In the genomic region with DNA sequence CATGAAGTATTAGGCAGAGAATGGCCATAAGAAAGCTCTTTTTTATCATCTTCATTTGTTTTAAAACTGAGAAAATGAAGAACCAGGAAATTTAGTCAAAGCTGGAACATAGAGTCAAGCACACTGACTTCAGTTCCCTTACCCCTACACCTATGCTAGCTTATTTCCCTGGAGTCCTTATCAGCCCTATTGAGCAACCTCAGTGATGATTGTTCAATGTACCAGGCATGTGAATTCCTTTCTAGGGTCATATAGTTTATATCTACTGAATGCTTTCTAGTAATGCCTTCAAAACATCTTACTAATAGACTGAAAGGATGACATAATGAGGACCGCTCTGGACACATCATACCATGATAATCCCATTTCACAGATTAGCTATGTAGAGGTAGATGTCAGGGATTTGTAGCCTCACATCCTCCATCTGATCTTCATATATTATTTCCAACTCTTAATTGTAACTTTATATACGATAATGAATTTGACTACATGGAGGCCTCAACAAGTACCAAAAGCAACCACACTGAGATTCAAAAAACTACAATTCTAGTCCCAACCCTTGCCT, we compare ENCODE assay signal across 14 cellular contexts.
DNase-seq lines count a peak whose midpoint lies in the region; ATAC-seq, FAIRE-seq and TF ChIP-seq lines count a peak whose summit lies in the region.
"Had no signal": no experiment of that assay in that cellular context is flagged by ENCODE, and none has a peak within 500 bp of the region (broad histone marks: within the 10 kb centered on the region; RNA-seq: fewer than 3 reads in every experiment).

No MANE protein-coding gene starts in this region.

- TF ChIP-seq CTCF in Peyer's patch (IDR thresholded peaks at IDR 0.05) (no peak), K562 (IDR thresholded peaks at IDR 0.05 in 2 of 3, conservative IDR thresholded peaks at IDR 0.05 in 1 of 3; ENCODE audit: insufficient read depth in 2 of 3, low read depth in 1 of 3, low read length in 3 of 3) (no peak)

- TF ChIP-seq POLR2A in Peyer's patch (IDR thresholded peaks at IDR 0.05) (peak in 1 of 2 donors; percentile 21), K562 (conservative IDR thresholded peaks at IDR 0.05) (no peak)

- no peaks in the 10 kb centered on the region for H3K79me2 ChIP-seq in K562 (ENCODE audit: control insufficient read depth, insufficient read depth, low read length)

- no peak overlapping the region for H2AFZ ChIP-seq in K562 (ENCODE audit: low read depth, low read length)
- H2AFZ ChIP-seq: GM23248 had no signal

- in situ Hi-C loops in K562 (cut with MboI): no loop called here

- no peak for FAIRE-seq in K562 (lab: Jason Lieb, UNC)
- FAIRE-seq: A549, H54 had no signal

- no peaks in the 10 kb centered on the region for H3K27me3 ChIP-seq in Peyer's patch
- H3K27me3 ChIP-seq in K562 (ENCODE audit: control insufficient read depth in 2 of 2, insufficient read depth in 2 of 2, low read length in 2 of 2): no peaks in the 10 kb centered on the region
- no peaks in the 10 kb centered on the region for H3K27me3 ChIP-seq in aorta (ENCODE audit: control insufficient read depth in 1 of 2, insufficient read depth in 2 of 2, low read length in 1 of 2)

- POLR2A ChIA-PET in K562 (lab: Yijun Ruan, JAX): interaction anchor here (1.2 to 1.5 kb wide), 3 partner anchors 15 to 180 kb away, joined by 3 to 4 read pairs (median 4); no protein-coding TSS in a partner anchor

- H3K4me1 ChIP-seq in Peyer's patch (peaks cover 0 to 11% (median 2%) of the 10 kb centered on the region in 4 donors), K562 (replicated peaks in 1 of 2; ENCODE audit: control insufficient read depth in 2 of 2, insufficient read depth in 2 of 2, low read length in 2 of 2) (peaks cover 0 to 6% of the 10 kb centered on the region in 2 experiments; a peak in 3 of 5 replicates), aorta (ENCODE audit: control insufficient read depth in 1 of 2, insufficient read depth in 2 of 2, low read length in 2 of 2) (no peaks in the 10 kb centered on the region)

- 60% methylated on average over 2 of the region's 2 CpGs for WGBS in K562 (ENCODE audit: insufficient coverage, low coverage, missing lambda C conversion rate)
- 99% methylated on average over 2 of the region's 2 CpGs for WGBS in aorta, 2 donors

- no peak overlapping the region for H3K9ac ChIP-seq in K562 (ENCODE audit: insufficient read depth in 1 of 2, low read depth in 2 of 2, low read length in 2 of 2)
- H3K9ac ChIP-seq: GM23248 had no signal

- H3K4me2 ChIP-seq in K562 (ENCODE audit: insufficient read depth, low read length): no peak overlapping the region
- H3K4me2 ChIP-seq: A549 had no signal

- no TSS peak for BruUV-seq in K562 (replicated peaks; lab: Mats Ljungman, UMichigan)

- intact Hi-C loops in K562 (cut with micrococcal nuclease) (loop anchor here (5.0 to 10.0 kb wide), 3 partner anchors 63 to 233 kb away; no protein-coding TSS in a partner anchor), aorta (cut with DNase I) (loop anchor here in 1 of 2 donors (10.0 kb wide), 1 partner anchor 476 kb away; the partner anchor contains the start of gene MAF)

- no peaks in the 10 kb centered on the region for H4K20me1 ChIP-seq in K562 (replicated peaks; ENCODE audit: control insufficient read depth, insufficient read depth, low read length)

- ATAC-seq in K562 (no peak), aorta (ENCODE audit: low FRiP score) (no peak)
- no peak for ATAC-seq in activated CD8-positive, alpha-beta memory T cell treated with anti-CD3 and anti-CD28 coated beads, Interleukin-2, amount 10 ng/mL, durations not matched to agents 7 days and 5 days
- ATAC-seq: A549, HCT116 had no signal

- no peaks in the 10 kb centered on the region for H3K9me3 ChIP-seq in Peyer's patch
- no peaks in the 10 kb centered on the region for H3K9me3 ChIP-seq in K562 (replicated peaks; ENCODE audit: control insufficient read depth, insufficient read depth, low read depth, low read length)
- H3K9me3 ChIP-seq in aorta (ENCODE audit: control insufficient read depth, low read length): no peaks in the 10 kb centered on the region
- H3K9me3 ChIP-seq: A549 had no signal

- H3K4me3 Mint-ChIP-seq in activated CD8-positive, alpha-beta memory T cell treated with anti-CD3 and anti-CD28 coated beads, Interleukin-2, amount 10 ng/mL, durations not matched to agents 7 days and 5 days: no peak overlapping the region
- H3K4me3 Mint-ChIP-seq: CD14-positive monocyte had no signal

- no peak for TF ChIP-seq RAD21 in K562 (CRISPR knock-in tag; conservative IDR thresholded peaks at IDR 0.05 in 1 of 2, IDR thresholded peaks at IDR 0.05 in 1 of 2)

- peaks cover 8% of the 10 kb centered on the region for H3K27me3 Mint-ChIP-seq in activated CD8-positive, alpha-beta memory T cell treated with anti-CD3 and anti-CD28 coated beads, Interleukin-2, amount 10 ng/mL, durations not matched to agents 7 days and 5 days

- no peak for TF ChIP-seq EP300 in K562 (IDR thresholded peaks at IDR 0.05; ENCODE audit: low read length)

- H3K36me3 ChIP-seq in Peyer's patch (no peaks in the 10 kb centered on the region), K562 (ENCODE audit: control insufficient read depth, insufficient read depth, low read length) (no peaks in the 10 kb centered on the region), aorta (ENCODE audit: control insufficient read depth in 1 of 2, insufficient read depth in 2 of 2, low read length in 1 of 2) (no peaks in the 10 kb centered on the region)

- CTCF ChIA-PET in K562 (lab: Yijun Ruan, JAX; ENCODE audit: low intra/inter-chr PET ratio): no interaction called here
- CTCF ChIA-PET in activated CD8-positive, alpha-beta memory T cell treated with anti-CD3 and anti-CD28 coated beads, Interleukin-2, amount 10 ng/mL, durations not matched to agents 7 days and 5 days (lab: Charles Lee): no interaction called here

- H3K9me1 ChIP-seq in K562 (ENCODE audit: control insufficient read depth, insufficient read depth, low read length): no peaks in the 10 kb centered on the region

- H3K27ac ChIP-seq in Peyer's patch: peak overlapping the region in 3 of 4 donors; percentile 42 to 74 (median 69)
- H3K27ac ChIP-seq in K562 (ENCODE audit: extremely low read depth, low read depth, low read length): no peak overlapping the region
- no peak overlapping the region for H3K27ac ChIP-seq in aorta (ENCODE audit: low read depth in 1 of 2, low read length in 2 of 2)
- H3K27ac ChIP-seq: A549, GM23248 had no signal

- DNase-seq in Peyer's patch: peak in 1 of 3 donors; percentile 56
- DNase-seq in K562 (ENCODE audit: extremely low read depth in 1 of 4, low spot score in 3 of 4): no peak
- peak; percentile 27 for DNase-seq in iris pigment epithelial cell (ENCODE audit: low read depth)
- peak; percentile 32 for DNase-seq in renal cortical epithelial cell (ENCODE audit: low read depth)
- no peak for DNase-seq in D341Med (ENCODE audit: low spot score)
- no peak for DNase-seq in activated CD8-positive, alpha-beta memory T cell treated with anti-CD3 and anti-CD28 coated beads, Interleukin-2, amount 10 ng/mL, durations not matched to agents 7 days and 5 days
- DNase-seq in CD1c-positive myeloid dendritic cell (ENCODE audit: extremely low spot score): no peak
- no peak for DNase-seq in aorta
- DNase-seq: DMS 273 treated with DMSO at 0.1 percent for 48 hours, GM23248 had no signal

- H3K27ac Mint-ChIP-seq in activated CD8-positive, alpha-beta memory T cell treated with anti-CD3 and anti-CD28 coated beads, Interleukin-2, amount 10 ng/mL, durations not matched to agents 7 days and 5 days: no peak overlapping the region
- H3K27ac Mint-ChIP-seq: CD14-positive monocyte had no signal

- H3K9me3 Mint-ChIP-seq in activated CD8-positive, alpha-beta memory T cell treated with anti-CD3 and anti-CD28 coated beads, Interleukin-2, amount 10 ng/mL, durations not matched to agents 7 days and 5 days (ENCODE audit: low read depth): no peaks in the 10 kb centered on the region
- H3K9me3 Mint-ChIP-seq: CD14-positive monocyte had no signal

- H3K4me1 Mint-ChIP-seq in activated CD8-positive, alpha-beta memory T cell treated with anti-CD3 and anti-CD28 coated beads, Interleukin-2, amount 10 ng/mL, durations not matched to agents 7 days and 5 days: no peaks in the 10 kb centered on the region
- H3K4me1 Mint-ChIP-seq: CD14-positive monocyte had no signal

- H3K4me3 ChIP-seq in Peyer's patch (no peak overlapping the region), K562 (no peak overlapping the region), aorta (ENCODE audit: low read length in 2 of 2) (no peak overlapping the region)
- H3K4me3 ChIP-seq: A549, GM23248 had no signal

- H3K36me3 Mint-ChIP-seq in activated CD8-positive, alpha-beta memory T cell treated with anti-CD3 and anti-CD28 coated beads, Interleukin-2, amount 10 ng/mL, durations not matched to agents 7 days and 5 days: no peaks in the 10 kb centered on the region
- H3K36me3 Mint-ChIP-seq: CD14-positive monocyte had no signal

TF ChIP-seq in K562, 482 proteins besides CTCF, POLR2A, EP300 and RAD21:
- TF ChIP-seq ATF7 (IDR thresholded peaks at IDR 0.05) (no peak), CEBPB (tag; IDR thresholded peaks at IDR 0.05) (peak; percentile 45), RCOR1 (IDR thresholded peaks at IDR 0.05; ENCODE audit: borderline replicate concordance in 1 of 2, low read depth in 2 of 2, low read length in 2 of 2) (peak in 1 of 2 experiments; percentile 54; a peak in 2 of 4 replicates), RBM25 (IDR thresholded peaks at IDR 0.05; ENCODE audit: low read depth, low read length, severe bottlenecking) (peak; percentile 91), BCOR (IDR thresholded peaks at IDR 0.05) (peak; percentile 51; the same call in 1 of the 2 replicates)

Comparison
In these comparisons a context has a peak if more than half of its experiments do, and no peak if none do; other contexts are left out.
1. DNase-seq: peak in iris pigment epithelial cell (single experiment) and renal cortical epithelial cell (single experiment); none in K562 (0 of 4), D341Med (single experiment), activated CD8-positive, alpha-beta memory T cell treated with anti-CD3 and anti-CD28 coated beads, Interleukin-2, amount 10 ng/mL, durations not matched to agents 7 days and 5 days (single experiment), CD1c-positive myeloid dendritic cell (single experiment) and aorta (0 of 2).
2. H3K27ac ChIP-seq: peak in Peyer's patch (3 of 4); none in K562 (single experiment) and aorta (0 of 2).